In genomic region chr7:151272410-151272809, GRCh38 we compare ENCODE assay signal across 1 cellular context.
TF ChIP-seq lines count a peak whose summit lies in the region.

No MANE protein-coding gene starts in this region.

TF ChIP-seq in H1, 55 proteins besides CTCF, POLR2A, EP300 and RAD21:
- no peak for TF ChIP-seq TCF12 (IDR thresholded peaks at IDR 0.05; ENCODE audit: low read depth, low read length)
- no peak for TF ChIP-seq SP2 (IDR thresholded peaks at IDR 0.05; ENCODE audit: low read length)
- TF ChIP-seq SUZ12 (IDR thresholded peaks at IDR 0.05; ENCODE audit: low read length): no peak
- no peak for TF ChIP-seq ATF2 (IDR thresholded peaks at IDR 0.05; ENCODE audit: low read length)
- no peak for TF ChIP-seq KDM5A (IDR thresholded peaks at IDR 0.05; ENCODE audit: low read length)
- no peak for TF ChIP-seq CTBP2 (IDR thresholded peaks at IDR 0.05; ENCODE audit: borderline replicate concordance, insufficient read depth, insufficient read length, low read length)
- no peak for TF ChIP-seq YY1 (IDR thresholded peaks at IDR 0.05; ENCODE audit: low read depth, low read length)
- TF ChIP-seq SIRT6 (IDR thresholded peaks at IDR 0.05; ENCODE audit: low read length): no peak
- no peak for TF ChIP-seq TAF1 (IDR thresholded peaks at IDR 0.05; ENCODE audit: low read depth, low read length)
- no peak for TF ChIP-seq TAF7 (optimal IDR thresholded peaks at IDR 0.05; ENCODE audit: borderline replicate concordance, low read depth, low read length)
- TF ChIP-seq CHD1 (IDR thresholded peaks at IDR 0.05; ENCODE audit: low read depth, low read length): no peak
- no peak for TF ChIP-seq CBX5 (IDR thresholded peaks at IDR 0.05; ENCODE audit: low read depth, low read length)
- no peak for TF ChIP-seq PHF8 (conservative IDR thresholded peaks at IDR 0.05; ENCODE audit: low read depth, low read length)
- no peak for TF ChIP-seq USF2 (IDR thresholded peaks at IDR 0.05; ENCODE audit: low read length)
- no peak for TF ChIP-seq TEAD4 (IDR thresholded peaks at IDR 0.05; ENCODE audit: low read depth, low read length)
- no peak for TF ChIP-seq ATF3 (IDR thresholded peaks at IDR 0.05; ENCODE audit: insufficient read depth, low read depth, low read length)
- TF ChIP-seq HDAC6 (IDR thresholded peaks at IDR 0.05; ENCODE audit: low read depth, low read length): no peak
- no peak for TF ChIP-seq CEBPB (IDR thresholded peaks at IDR 0.05; ENCODE audit: low read depth, low read length)
- TF ChIP-seq NANOG (IDR thresholded peaks at IDR 0.05; ENCODE audit: insufficient read depth, low read depth, low read length, poor library complexity, severe bottlenecking): no peak
